Comparison of ENCODE assay signal across 8 cellular contexts in the genomic region with DNA sequence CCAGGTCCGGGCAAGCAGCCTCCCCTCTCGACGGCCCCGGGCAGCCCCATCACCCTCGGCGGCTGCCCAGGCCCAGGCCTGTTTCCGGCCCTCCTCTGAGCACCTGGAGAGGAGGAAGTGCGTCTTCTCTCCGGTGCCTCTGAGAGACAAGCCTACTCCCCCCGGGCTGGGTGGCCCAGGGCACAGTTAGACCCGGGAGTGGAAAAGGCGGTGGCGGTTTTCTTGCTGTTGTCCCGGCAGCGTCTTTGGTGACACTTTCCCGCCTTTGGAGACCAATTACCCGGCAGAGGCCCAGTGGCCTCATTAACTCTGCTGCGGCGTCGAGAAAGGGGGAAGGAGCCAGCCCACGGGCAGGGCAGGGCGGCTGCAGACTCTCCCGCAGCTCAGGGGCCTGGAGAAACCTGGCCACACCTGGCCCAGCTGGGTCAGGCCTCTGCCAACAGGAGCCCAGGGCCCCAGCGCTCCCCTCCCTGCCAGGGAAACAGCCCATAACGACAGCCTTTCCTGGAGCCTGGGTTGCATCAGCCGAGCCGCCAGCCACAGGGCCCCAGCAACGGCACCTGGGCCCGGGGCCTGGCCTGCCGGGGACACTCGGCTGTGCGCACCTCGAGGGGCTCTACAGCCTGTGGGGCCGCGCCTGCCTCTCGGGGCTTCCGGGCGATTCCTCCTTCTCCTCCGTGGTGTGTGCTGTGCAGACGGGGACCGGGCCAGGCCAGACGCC. TPM values are rescaled to one million over a fixed set of nuclear protein-coding genes. Genes with fewer than 3 reads are reported as not detected.
DNase-seq lines count a peak whose midpoint lies in the region; ATAC-seq, FAIRE-seq and TF ChIP-seq lines count a peak whose summit lies in the region.

No MANE protein-coding gene starts in this region.

- POLR2A ChIA-PET in GM12878 (lab: Charles Lee) = no interaction called here

- RAD21 ChIA-PET in GM12878 (lab: Charles Lee; ENCODE audit: unreplicated experiment) = no interaction called here

- 21% methylated on average over 32 of the region's 42 CpGs for WGBS in GM12878 (ENCODE audit: insufficient coverage, insufficient replicate concordance, low lambda C conversion rate, missing lambda C conversion rate)

- peak overlapping the region; percentile 68; the same call in 1 of the 2 replicates for H3K27ac ChIP-seq in SK-N-MC
- no peak overlapping the region for H3K27ac ChIP-seq in GM12878 (ENCODE audit: control insufficient read depth, insufficient read depth)

- in situ Hi-C loops in GM12878 (cut with MboI) = no loop called here

- TF ChIP-seq RAD21 in GM12878 (IDR thresholded peaks at IDR 0.05; ENCODE audit: insufficient read depth, low read depth, low read length) = no peak

- H3K36me3 ChIP-seq in SK-N-MC (ENCODE audit: insufficient read depth, low read length) = no peaks in the 10 kb centered on the region
- no peaks in the 10 kb centered on the region for H3K36me3 ChIP-seq in GM12878 (ENCODE audit: control insufficient read depth in 2 of 2, insufficient read depth in 2 of 2, low read length in 1 of 2)

- FAIRE-seq in GM12878 (lab: Jason Lieb, UNC) = no peak

- intact Hi-C loops in GM12878 (cut with micrococcal nuclease; ENCODE audit: unreplicated experiment) = no loop called here

- SMC1A ChIA-PET in GM12878 (lab: Charles Lee; ENCODE audit: uncharacterized antibody, unreplicated experiment) = no interaction called here

- no peaks in the 10 kb centered on the region for H3K9me3 ChIP-seq in SK-N-MC (ENCODE audit: low read depth, low read length)
- H3K9me3 ChIP-seq in GM12878 (replicated peaks; ENCODE audit: control insufficient read depth, insufficient read depth, low read length) = no peaks in the 10 kb centered on the region

- H3K9ac ChIP-seq in SK-N-MC (ENCODE audit: insufficient read length) = peak overlapping the region; percentile 32
- H3K9ac ChIP-seq in GM12878 (ENCODE audit: control insufficient read depth, insufficient read depth, low read length) = no peak overlapping the region; the same call in 1 of the 2 replicates

- 0 out of 2 replicates have a peak overlapping the region, but pooled peaks have one; percentile 27 for H3K4me2 ChIP-seq in GM12878 (ENCODE audit: control insufficient read depth, insufficient read depth)

- DNase-seq in NCI-H187 (lab: John Stamatoyannopoulos, UW) = peak; percentile 69 to 88
- no peak for DNase-seq in NCI-H187 treated with DMSO at 0.1 percent for 48 hours (lab: John Stamatoyannopoulos, UW)
- DNase-seq in SK-N-MC (ENCODE audit: low read depth, low spot score) = no peak
- DNase-seq in GM12878 (ENCODE audit: low read depth, low spot score) = no peak
- peak; percentile 24 to 30 for DNase-seq in stimulated activated CD4-positive, alpha-beta T cell treated with anti-CD3 and anti-CD28 coated beads, Interleukin-15, amount 100 ng/mL, for 1 hour (ENCODE audit: low read depth in 1 of 2, low spot score in 1 of 2)
- DNase-seq in anterior cingulate cortex (lab: John Stamatoyannopoulos, UW) = no peak

- no TSS peak for BruUV-seq in GM12878 (replicated peaks; lab: Mats Ljungman, UMichigan)

- no peak for TF ChIP-seq EP300 in GM12878 (IDR thresholded peaks at IDR 0.05; ENCODE audit: borderline replicate concordance in 1 of 2, control insufficient read depth in 1 of 2, low read depth in 2 of 2, low read length in 2 of 2)

- peak; percentile 86 for ATAC-seq in GM12878
- no peak for ATAC-seq in GM19463 (IDR thresholded peaks at IDR 0.05; ENCODE audit: unreplicated experiment)
- ATAC-seq in HG03565 (IDR thresholded peaks at IDR 0.05; ENCODE audit: unreplicated experiment) = no peak

- H3K4me3 ChIP-seq in SK-N-MC = no peak overlapping the region
- H3K4me3 ChIP-seq in GM12878 = no peak overlapping the region

- H2AFZ ChIP-seq in GM12878 (ENCODE audit: control insufficient read depth, low read depth, low read length) = peak overlapping the region; percentile 77

- CTCF ChIA-PET in GM12878 (lab: Yijun Ruan, JAX) = no interaction called here

- H3K4me1 ChIP-seq in GM12878 (ENCODE audit: control insufficient read depth, insufficient read depth, low read length) = peaks cover 8% of the 10 kb centered on the region

- H3K27me3 ChIP-seq in GM12878 (replicated peaks in 1 of 2; ENCODE audit: control insufficient read depth in 2 of 2, insufficient read depth in 2 of 2, low read length in 1 of 2) = no peaks in the 10 kb centered on the region

- no peaks in the 10 kb centered on the region for H4K20me1 ChIP-seq in GM12878 (ENCODE audit: control insufficient read depth, insufficient read depth)

- no peak; the same call in 1 of the 2 replicates for TF ChIP-seq POLR2A in GM12878 (IDR thresholded peaks at IDR 0.05; ENCODE audit: low read depth, low read length)

- no peak for TF ChIP-seq CTCF in GM12878 (IDR thresholded peaks at IDR 0.05 in 2 of 3, conservative IDR thresholded peaks at IDR 0.05 in 1 of 3; ENCODE audit: control insufficient read depth in 2 of 3, extremely low read depth in 1 of 3, insufficient read depth in 1 of 3, low read depth in 3 of 3, low read length in 3 of 3)

- no peaks in the 10 kb centered on the region for H3K79me2 ChIP-seq in GM12878 (ENCODE audit: control insufficient read depth, insufficient read depth, low read length)

TF ChIP-seq in GM12878, 131 proteins besides CTCF, POLR2A, EP300 and RAD21 (continues in another document):
- TF ChIP-seq E4F1 (IDR thresholded peaks at IDR 0.05; ENCODE audit: borderline replicate concordance, partially characterized antibody) (no peak), IKZF1 (conservative IDR thresholded peaks at IDR 0.05) (peak; percentile 47; the same call in 1 of the 2 replicates), SMAD1 (IDR thresholded peaks at IDR 0.05; ENCODE audit: low read depth, partially characterized antibody) (no peak), SPI1 (IDR thresholded peaks at IDR 0.05; ENCODE audit: borderline replicate concordance, insufficient read depth, low read depth, low read length) (peak; percentile 64), DPF2 (IDR thresholded peaks at IDR 0.05) (0 out of 2 replicates have a peak, but pooled peaks have one; percentile 38)

RNA-seq across cellular contexts. Expression of gene C1orf159, which starts 28.4 kb away (rescaled TPM):
- total RNA-seq in GM12878 (2013; cell fraction: nucleolus; rRNA removed) = 49.9 and 52.4 TPM in 2 replicates
- total RNA-seq in GM12878 (2014; rRNA removed) = 12.2 and 16.8 TPM in 2 replicates
- total RNA-seq in GM12878 (2014; rRNA removed; fragmentation: Illumina TruSeq; extraction: Trizol) = 2.3 and 3.0 TPM in 2 replicates
- 15.5 and 18.7 TPM in 2 replicates for total RNA-seq in GM12878 (2021)
- polyA plus RNA-seq in GM12878 (2011; ENCODE audit: low read depth) = 3.3 TPM
- 1.9 and 5.1 TPM in 2 replicates for polyA plus RNA-seq in GM12878 (2011; rRNA removed)
- polyA plus RNA-seq in GM12878 (2011; cell fraction: cytosol; rRNA removed) = 7.7 and 14.7 TPM in 2 replicates
- 75.7 and 94.5 TPM in 2 replicates for polyA plus RNA-seq in GM12878 (2011; cell fraction: nucleus; rRNA removed)
- polyA plus RNA-seq in GM12878 (2012) = 8.7 and 10.2 TPM in 2 replicates
- polyA plus RNA-seq in GM12878 (2014; fragmentation: Illumina TruSeq; extraction: Trizol) = 0.24 and 1.3 TPM in 2 replicates
- under 1 TPM; 0.11 to 0.44 TPM for polyA plus RNA-seq in GM12878 (2014; fragmentation: Nextera tagmentation; extraction: Ambion mirVana)
- polyA plus RNA-seq in GM12878 (2014; rRNA removed) = 23.4 TPM in 2 replicates
- 10 to 100 TPM; 10.9 to 12.1 TPM for polyA plus RNA-seq in GM12878 (2016; fragmentation: Nextera tagmentation; extraction: Ambion mirVana)
- 2.0 and 6.2 TPM in 2 replicates for polyA minus RNA-seq in GM12878 (2011; rRNA and poly(A)+ RNA removed)
- polyA minus RNA-seq in GM12878 (2011; cell fraction: cytosol; rRNA and poly(A)+ RNA removed) = 4.1 and 5.5 TPM in 2 replicates
- polyA minus RNA-seq in GM12878 (2011; cell fraction: nucleus; rRNA and poly(A)+ RNA removed) = 12.5 and 19.2 TPM in 2 replicates

RNA-seq across cellular contexts. Expression of gene TTLL10, which starts 29.4 kb away (rescaled TPM):
- total RNA-seq in GM12878 (2013; cell fraction: nucleolus; rRNA removed) = not detected in 2 replicates
- total RNA-seq in GM12878 (2014; rRNA removed) (not detected in 2 replicates), GM12878 (2014; rRNA removed; fragmentation: Illumina TruSeq; extraction: Trizol) (not detected in 2 replicates), GM12878 (2021) (not detected in 2 replicates)
- polyA plus RNA-seq in GM12878 (2011; ENCODE audit: low read depth) = not detected
- polyA plus RNA-seq in GM12878 (2011; rRNA removed) (not detected in 2 replicates), GM12878 (2014; fragmentation: Illumina TruSeq; extraction: Trizol) (not detected in 2 replicates), GM12878 (2014; fragmentation: Nextera tagmentation; extraction: Ambion mirVana) (not detected), GM12878 (2014; rRNA removed) (not detected in 2 replicates), GM12878 (2016; fragmentation: Nextera tagmentation; extraction: Ambion mirVana) (not detected)
- not detected in 2 replicates for polyA plus RNA-seq in GM12878 (2011; cell fraction: cytosol; rRNA removed)
- polyA plus RNA-seq in GM12878 (2011; cell fraction: nucleus; rRNA removed) = not detected in 2 replicates
- polyA plus RNA-seq in GM12878 (2012) = not detected in 2 replicates
- not detected in 2 replicates for polyA minus RNA-seq in GM12878 (2011; rRNA and poly(A)+ RNA removed)
- not detected in 2 replicates for polyA minus RNA-seq in GM12878 (2011; cell fraction: cytosol; rRNA and poly(A)+ RNA removed)
- not detected in 2 replicates for polyA minus RNA-seq in GM12878 (2011; cell fraction: nucleus; rRNA and poly(A)+ RNA removed)

Comparison
In these comparisons a context has a peak if more than half of its experiments do, and no peak if none do; other contexts are left out.
1. DNase-seq: peak in NCI-H187 (2 of 2) and stimulated activated CD4-positive, alpha-beta T cell treated with anti-CD3 and anti-CD28 coated beads, Interleukin-15, amount 100 ng/mL, for 1 hour (2 of 2); none in NCI-H187 treated with DMSO at 0.1 percent for 48 hours (single experiment), SK-N-MC (single experiment), GM12878 (single experiment) and anterior cingulate cortex (0 of 58).